ENCODE assay signal across 28 cellular contexts in genomic region chr12:26187014-26187413, GRCh38. TPM values are rescaled to one million over a fixed set of nuclear protein-coding genes. Genes with fewer than 3 reads are reported as not detected.
"Had no signal": no experiment of that assay in that cellular context is flagged by ENCODE, and none has a peak within 500 bp of the region (broad histone marks: within the 10 kb centered on the region; RNA-seq: fewer than 3 reads in every experiment).

No MANE protein-coding gene starts in this region.

- H3K4me1 ChIP-seq: left lung, lower lobe of right lung, stomach, thyroid gland, upper lobe of left lung had no signal

- DNase-seq: activated B cell treated with CpG ODN at 0.5 μM for 24 hours; activated CD4-positive, alpha-beta T cell treated with anti-CD3 and anti-CD28 coated beads, Interleukin-2, amount 50 U/mL, for 1 hour; activated CD8-positive, alpha-beta T cell treated with anti-CD3 and anti-CD28 coated beads for 36 hours; activated T-cell treated with anti-CD3 and anti-CD28 coated beads, Interleukin-2, amount 50 U/mL, for 4 hours; anterior cingulate cortex; effector CD4-positive, alpha-beta T cell; foreskin fibroblast; heart left ventricle; hypothalamus; kidney glomerular epithelial cell; left lung; lower lobe of right lung; naive B cell; nephron progenitor cell; ovary; retina; stimulated activated CD4-positive, alpha-beta T cell treated with anti-CD3 and anti-CD28 coated beads, Interleukin-1b, Interleukin-23, amount 100 ng/mL, for 48 hours; stimulated activated CD4-positive, alpha-beta T cell treated with anti-CD3 and anti-CD28 coated beads, Interleukin-4, amount 100 ng/mL, for 4 hours; stimulated activated CD8-positive, alpha-beta memory T cell treated with anti-CD3 and anti-CD28 coated beads, Interleukin-4, amount 100 ng/mL, for 48 hours; stimulated activated naive B cell treated with anti-CD40 and anti-IgM and Interleukin-4, amounts not matched to agents 10 μg/mL and 1 μg/mL and 100 μg/mL, for 72 hours; stomach; T-helper 2 cell; thyroid gland had no signal

- ATAC-seq: activated CD8-positive, alpha-beta T cell treated with anti-CD3 and anti-CD28 coated beads for 36 hours; activated naive CD4-positive, alpha-beta T cell treated with anti-CD3 and anti-CD28 coated beads, Interleukin-2, amount 50 U/mL, for 72 hours; activated T-cell treated with anti-CD3 and anti-CD28 coated beads, Interleukin-2, amount 50 U/mL, for 4 hours; heart left ventricle; left lung; lower lobe of right lung had no signal

- H3K36me3 ChIP-seq: heart left ventricle, left lung, lower lobe of right lung, ovary, stomach, thyroid gland, upper lobe of left lung had no signal

- H3K27ac Mint-ChIP-seq: activated B cell treated with CpG ODN at 0.5 μM for 24 hours; activated CD8-positive, alpha-beta T cell treated with anti-CD3 and anti-CD28 coated beads for 36 hours; activated naive CD4-positive, alpha-beta T cell treated with anti-CD3 and anti-CD28 coated beads, Interleukin-2, amount 50 U/mL, for 72 hours; activated T-helper 2 cell treated with anti-CD3 and anti-CD28 coated beads, Interferon-gamma antibody, Interleukin-2, Interleukin-4, amounts not matched to agents 10 μg/mL and 5 μg/mL and 100 μg/mL, durations not matched to agents 14 hours and 24 hours and 36 hours; nephron progenitor cell; progenitor cell of endocrine pancreas; stimulated activated naive B cell treated with anti-CD40 and anti-IgM and Interleukin-4, amounts not matched to agents 10 μg/mL and 1 μg/mL and 100 μg/mL, for 72 hours had no signal

- H3K4me3 Mint-ChIP-seq: activated B cell treated with CpG ODN at 0.5 μM for 24 hours; activated CD8-positive, alpha-beta T cell treated with anti-CD3 and anti-CD28 coated beads for 36 hours; activated T-cell treated with anti-CD3 and anti-CD28 coated beads, Interleukin-2, amount 50 U/mL, for 4 hours; naive B cell; nephron progenitor cell; stimulated activated naive B cell treated with anti-CD40 and anti-IgM and Interleukin-4, amounts not matched to agents 10 μg/mL and 1 μg/mL and 100 μg/mL, for 72 hours had no signal

- H3K9me3 ChIP-seq: left lung, lower lobe of right lung, ovary, stomach, thyroid gland, upper lobe of left lung had no signal

- H3K4me3 ChIP-seq: heart left ventricle, left lung, lower lobe of right lung, ovary, smooth muscle cell, stomach, thyroid gland, upper lobe of left lung had no signal

- H3K27me3 ChIP-seq: ovary, thyroid gland, upper lobe of left lung had no signal

- H3K9me3 Mint-ChIP-seq: activated B cell treated with CpG ODN at 0.5 μM for 24 hours; activated CD8-positive, alpha-beta T cell treated with anti-CD3 and anti-CD28 coated beads for 36 hours; activated naive CD4-positive, alpha-beta T cell treated with anti-CD3 and anti-CD28 coated beads, Interleukin-2, amount 50 U/mL, for 72 hours; activated T-cell treated with anti-CD3 and anti-CD28 coated beads, Interleukin-2, amount 50 U/mL, for 4 hours; activated T-helper 2 cell treated with anti-CD3 and anti-CD28 coated beads, Interferon-gamma antibody, Interleukin-2, Interleukin-4, amounts not matched to agents 10 μg/mL and 5 μg/mL and 100 μg/mL, durations not matched to agents 14 hours and 24 hours and 36 hours; naive B cell; nephron progenitor cell; stimulated activated naive B cell treated with anti-CD40 and anti-IgM and Interleukin-4, amounts not matched to agents 10 μg/mL and 1 μg/mL and 100 μg/mL, for 72 hours had no signal

- H3K36me3 Mint-ChIP-seq: activated naive CD4-positive, alpha-beta T cell treated with anti-CD3 and anti-CD28 coated beads, Interleukin-2, amount 50 U/mL, for 72 hours; naive B cell; stimulated activated naive B cell treated with anti-CD40 and anti-IgM and Interleukin-4, amounts not matched to agents 10 μg/mL and 1 μg/mL and 100 μg/mL, for 72 hours had no signal

- H3K4me1 Mint-ChIP-seq: nephron progenitor cell had no signal

- H3K27ac ChIP-seq: heart left ventricle, left lung, lower lobe of right lung, ovary, stomach, thyroid gland, upper lobe of left lung had no signal

- H3K27me3 Mint-ChIP-seq: activated B cell treated with CpG ODN at 0.5 μM for 24 hours had no signal

RNA-seq across cellular contexts. Expression of gene SSPN, which starts 8.4 kb away (rescaled TPM):
- total RNA-seq: activated CD8-positive, alpha-beta T cell treated with anti-CD3 and anti-CD28 coated beads for 36 hours; activated naive CD4-positive, alpha-beta T cell treated with anti-CD3 and anti-CD28 coated beads, Interleukin-2, amount 50 U/mL, for 72 hours; activated T-cell treated with anti-CD3 and anti-CD28 coated beads, Interleukin-2, amount 50 U/mL, for 4 hours; activated T-helper 2 cell treated with anti-CD3 and anti-CD28 coated beads, Interferon-gamma antibody, Interleukin-2, Interleukin-4, amounts not matched to agents 10 μg/mL and 5 μg/mL and 100 μg/mL, durations not matched to agents 14 hours and 24 hours and 36 hours had no signal
